In genomic region chr16:35689764-35690163, GRCh38 we compare ENCODE assay signal across 24 cellular contexts.
"Had no signal": no experiment of that assay in that cellular context is flagged by ENCODE, and none has a peak within 500 bp of the region (broad histone marks: within the 10 kb centered on the region; RNA-seq: fewer than 3 reads in every experiment).

No MANE protein-coding gene starts in this region.

- H3K4me3 Mint-ChIP-seq: mesothelial cell of epicardium; naive thymus-derived CD4-positive, alpha-beta T cell; natural killer cell treated with Interleukin-12 subunit alpha and Interleukin-12 subunit beta and Interleukin-15 and Interleukin-18, amount 100 ng/mL, for 72 hours; stimulated activated effector memory CD8-positive, alpha-beta T cell treated with anti-CD3 and anti-CD28 coated beads, Interleukin-12 subunit alpha, Interleukin-12 subunit beta, amount 100 ng/mL, for 72 hours; stimulated activated naive CD8-positive, alpha-beta T cell treated with anti-CD3 and anti-CD28 coated beads, Interleukin-15, Interleukin-2, amounts not matched to agents 100 ng/mL and 50 ng/mL, for 24 hours; type B pancreatic cell had no signal

- H3K4me1 ChIP-seq: lower lobe of right lung, pancreas, prostate gland, spleen, tibial nerve, uterus had no signal

- H3K4me3 ChIP-seq: lower lobe of right lung, pancreas, prostate gland, spleen, tibial nerve, uterus had no signal

- DNase-seq: hippocampal formation; kidney; left colon; lower lobe of right lung; mammary epithelial cell; mesenchymal stem cell; naive thymus-derived CD4-positive, alpha-beta T cell; pancreas; posterior cingulate gyrus; retina; right cardiac atrium; small intestine; spleen; stimulated activated CD4-positive, alpha-beta T cell treated with anti-CD3 and anti-CD28 coated beads, Interleukin-4, amount 100 ng/mL, for 24 hours; stimulated activated naive CD4-positive, alpha-beta T cell; uterus had no signal

- ATAC-seq: left colon; lower lobe of right lung; naive thymus-derived CD4-positive, alpha-beta T cell; natural killer cell treated with Interleukin-12 subunit alpha and Interleukin-12 subunit beta and Interleukin-15 and Interleukin-18, amount 100 ng/mL, for 72 hours; pancreas; sciatic nerve; stimulated activated effector memory CD8-positive, alpha-beta T cell treated with anti-CD3 and anti-CD28 coated beads, Interleukin-12 subunit alpha, Interleukin-12 subunit beta, amount 100 ng/mL, for 72 hours had no signal

- H3K36me3 ChIP-seq: lower lobe of right lung, pancreas, prostate gland, spleen, tibial nerve, uterus had no signal

- H3K9me3 ChIP-seq: pancreas, prostate gland, uterus had no signal

- H3K27ac Mint-ChIP-seq: mesothelial cell of epicardium; naive thymus-derived CD4-positive, alpha-beta T cell; natural killer cell treated with Interleukin-12 subunit alpha and Interleukin-12 subunit beta and Interleukin-15 and Interleukin-18, amount 100 ng/mL, for 72 hours; stimulated activated effector memory CD8-positive, alpha-beta T cell treated with anti-CD3 and anti-CD28 coated beads, Interleukin-12 subunit alpha, Interleukin-12 subunit beta, amount 100 ng/mL, for 72 hours; stimulated activated naive CD8-positive, alpha-beta T cell treated with anti-CD3 and anti-CD28 coated beads, Interleukin-15, Interleukin-2, amounts not matched to agents 100 ng/mL and 50 ng/mL, for 24 hours; type B pancreatic cell had no signal

- H3K4me1 Mint-ChIP-seq: mesothelial cell of epicardium; naive thymus-derived CD4-positive, alpha-beta T cell; stimulated activated effector memory CD8-positive, alpha-beta T cell treated with anti-CD3 and anti-CD28 coated beads, Interleukin-12 subunit alpha, Interleukin-12 subunit beta, amount 100 ng/mL, for 72 hours had no signal

- H3K27me3 Mint-ChIP-seq: naive thymus-derived CD4-positive, alpha-beta T cell; natural killer cell treated with Interleukin-12 subunit alpha and Interleukin-12 subunit beta and Interleukin-15 and Interleukin-18, amount 100 ng/mL, for 72 hours; stimulated activated naive CD8-positive, alpha-beta T cell treated with anti-CD3 and anti-CD28 coated beads, Interleukin-15, Interleukin-2, amounts not matched to agents 100 ng/mL and 50 ng/mL, for 24 hours; type B pancreatic cell had no signal

- H3K27ac ChIP-seq: lower lobe of right lung, pancreas, prostate gland, spleen, tibial nerve, uterus had no signal

- H3K36me3 Mint-ChIP-seq: mesothelial cell of epicardium; stimulated activated effector memory CD8-positive, alpha-beta T cell treated with anti-CD3 and anti-CD28 coated beads, Interleukin-12 subunit alpha, Interleukin-12 subunit beta, amount 100 ng/mL, for 72 hours; type B pancreatic cell had no signal

- H3K27me3 ChIP-seq: pancreas, spleen, tibial nerve, uterus had no signal
